In the genomic region with DNA sequence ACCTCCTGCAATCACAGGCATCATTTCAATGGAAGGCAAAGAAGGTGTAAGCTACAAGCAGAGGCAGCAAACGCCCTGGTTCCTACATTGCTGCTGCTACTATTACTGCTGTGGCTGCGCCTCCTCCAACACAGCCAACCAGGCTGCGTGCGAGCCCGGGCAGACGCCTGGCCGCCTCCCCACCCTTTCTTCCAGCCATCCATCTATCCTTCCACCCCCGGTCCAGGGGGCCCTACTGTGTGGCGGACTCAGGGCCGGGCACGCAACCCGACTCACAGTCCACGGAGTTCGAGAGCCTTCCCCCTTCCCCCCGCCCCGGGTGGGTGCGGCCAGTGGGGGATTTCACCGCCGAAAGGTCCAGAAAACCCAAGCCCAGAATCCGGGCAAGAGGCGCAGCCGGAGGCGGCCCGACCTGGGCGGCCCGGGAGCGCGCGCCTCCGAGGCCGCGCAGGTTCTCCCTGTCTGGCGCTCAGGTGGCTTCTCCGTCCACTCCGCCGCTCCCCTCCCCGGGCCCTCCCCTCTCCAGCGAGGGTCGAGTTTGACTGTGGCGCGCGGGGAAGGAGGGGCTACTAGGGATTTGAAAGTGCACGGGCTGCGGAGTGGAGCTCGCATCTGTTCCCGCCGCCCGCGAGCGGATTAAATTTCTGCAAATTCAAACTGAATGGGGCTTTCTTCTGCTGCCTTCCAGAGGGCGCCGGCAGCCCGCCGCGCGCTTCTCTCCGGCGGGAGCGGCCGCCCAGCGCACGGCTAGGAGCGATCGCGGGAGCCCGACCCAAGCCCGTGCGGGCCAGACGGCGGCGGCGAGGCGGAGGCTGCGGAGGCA, we compare ENCODE assay signal across 8 cellular contexts. TPM values are rescaled to one million over a fixed set of nuclear protein-coding genes. Genes with fewer than 3 reads are reported as not detected.
A peak's percentile ranks its signal among the peaks of the same experiment; 100 is the strongest.
DNase-seq lines count a peak whose midpoint lies in the region; ATAC-seq and TF ChIP-seq lines count a peak whose summit lies in the region.

A gene (plus strand): TSS at position 569 of the 823 bp plus-strand sequence. CDS start 655 bp downstream, outside the sequence.

- H3K4me3 ChIP-seq in Caco-2 (ENCODE audit: low read depth, low read length): peak within 1 kb of the TSS; percentile 77
- peak within 1 kb of the TSS; percentile 55 to 75 for H3K4me3 ChIP-seq in SK-N-SH (ENCODE audit: low read depth in 2 of 2, low read length in 1 of 2)
- peak within 1 kb of the TSS; percentile 79 for H3K4me3 ChIP-seq in endodermal cell (ENCODE audit: low read length)
- peak within 1 kb of the TSS; percentile 25 to 63 (median 50) for H3K4me3 ChIP-seq in upper lobe of left lung

- TF ChIP-seq RAD21 in Ishikawa (IDR thresholded peaks at IDR 0.05; ENCODE audit: low read depth): peak; percentile 9; the same call in 1 of the 2 replicates
- TF ChIP-seq RAD21 in SK-N-SH (IDR thresholded peaks at IDR 0.05; ENCODE audit: low read length): peak; percentile 37

- TF ChIP-seq POLR2A in upper lobe of left lung (IDR thresholded peaks at IDR 0.05): no peak

- H3K4me1 Mint-ChIP-seq in Caco-2 (ENCODE audit: low read depth, unreplicated experiment) (peaks cover 11% of the 10 kb centered on the region), endodermal cell (peaks cover 11% of the 10 kb centered on the region)

- H3K4me3 Mint-ChIP-seq in Caco-2 (ENCODE audit: unreplicated experiment) (peak within 1 kb of the TSS; percentile 86), endodermal cell (peak within 1 kb of the TSS; percentile 68)

- no peaks in the 10 kb centered on the region for H4K20me1 ChIP-seq in SK-N-SH (ENCODE audit: insufficient read depth)

- TF ChIP-seq CTCF in Caco-2 (IDR thresholded peaks at IDR 0.05; ENCODE audit: insufficient read depth in 1 of 2, low read depth in 1 of 2, low read length in 1 of 2, severe bottlenecking in 1 of 2, unreplicated experiment in 1 of 2) (peak in 1 of 2 experiments; percentile 9), SK-N-SH (IDR thresholded peaks at IDR 0.05) (no peak), endodermal cell (conservative IDR thresholded peaks at IDR 0.05) (peak; percentile 7), upper lobe of left lung (IDR thresholded peaks at IDR 0.05) (no peak)

- 1% methylated on average over 36 of the region's 74 CpGs for WGBS in SK-N-SH (ENCODE audit: low lambda C conversion rate)
- 0% methylated on average over 7 to 74 of the region's 74 CpGs for WGBS in endodermal cell (ENCODE audit: insufficient coverage in 1 of 2, insufficient read length in 1 of 2), 2 experiments
- 0 to 2% methylated on average over 1 to 39 of the region's 74 CpGs for WGBS in upper lobe of left lung, 2 donors

- H2AFZ ChIP-seq in SK-N-SH (ENCODE audit: low read depth): peak within 1 kb of the TSS; percentile 91

- peak within 1 kb of the TSS; percentile 27 to 67; a peak in 3 of 4 replicates for H3K27ac ChIP-seq in SK-N-SH (ENCODE audit: low read depth in 2 of 2, low read length in 1 of 2)
- H3K27ac ChIP-seq in endodermal cell (ENCODE audit: low read depth, low read length): peak within 1 kb of the TSS; percentile 27
- H3K27ac ChIP-seq in upper lobe of left lung: peak within 1 kb of the TSS in 2 of 4 donors; percentile 18 to 53

- H3K36me3 ChIP-seq in Caco-2 (ENCODE audit: control insufficient read depth, insufficient read depth, low read length) (no peaks in the 10 kb centered on the region), SK-N-SH (replicated peaks in 1 of 2; ENCODE audit: control insufficient read depth in 1 of 2, insufficient read depth in 2 of 2, low read length in 1 of 2) (no peaks in the 10 kb centered on the region), endodermal cell (ENCODE audit: control insufficient read depth, insufficient read depth, low read length) (no peaks in the 10 kb centered on the region), upper lobe of left lung (no peaks in the 10 kb centered on the region)

- H3F3A ChIP-seq in SK-N-SH (replicated peaks; ENCODE audit: insufficient read depth): no peaks in the 10 kb centered on the region

- CTCF ChIA-PET in Caco-2 (lab: Charles Lee): interaction anchor here (2.4 to 3.0 kb wide), 2 partner anchors 17 to 29 kb away, joined by 6 to 13 read pairs; no protein-coding TSS in a partner anchor
- CTCF ChIA-PET in SK-N-SH (lab: Yijun Ruan, JAX): interaction anchor here (0.7 to 8.6 kb wide), 19 partner anchors 8 to 414 kb away, joined by 3 to 75 read pairs (median 4); no protein-coding TSS in a partner anchor

- TF ChIP-seq EP300 in Ishikawa (IDR thresholded peaks at IDR 0.05; ENCODE audit: borderline replicate concordance) (0 out of 2 replicates have a peak, but pooled peaks have one; percentile 14), SK-N-SH (IDR thresholded peaks at IDR 0.05; ENCODE audit: borderline replicate concordance in 1 of 2, low read depth in 1 of 2, low read length in 1 of 2) (no peak), upper lobe of left lung (IDR thresholded peaks at IDR 0.05) (no peak)

- ATAC-seq in upper lobe of left lung (ENCODE audit: low FRiP score in 2 of 2) (peak; percentile 41 to 70), HG03095 (IDR thresholded peaks at IDR 0.05; ENCODE audit: unreplicated experiment) (no peak)

- no TSS peak for BruUV-seq in Caco-2 (replicated peaks; lab: Mats Ljungman, UMichigan)

- no peaks in the 10 kb centered on the region for H3K9me3 ChIP-seq in Caco-2
- no peaks in the 10 kb centered on the region for H3K9me3 ChIP-seq in SK-N-SH
- no peaks in the 10 kb centered on the region for H3K9me3 ChIP-seq in endodermal cell (ENCODE audit: control insufficient read depth, low read length)
- H3K9me3 ChIP-seq in upper lobe of left lung: no peaks in the 10 kb centered on the region

- no peaks in the 10 kb centered on the region; the same call in 1 of the 2 replicates for H3K79me2 ChIP-seq in SK-N-SH (ENCODE audit: insufficient read depth)

- H3K27ac Mint-ChIP-seq in Caco-2 (ENCODE audit: unreplicated experiment) (no peak within 1 kb of the TSS), endodermal cell (peak within 1 kb of the TSS; percentile 68)

- H3K9ac ChIP-seq in SK-N-SH (peak within 1 kb of the TSS; percentile 57), endodermal cell (ENCODE audit: extremely low read depth, low read length, poor library complexity, severe bottlenecking) (no peak within 1 kb of the TSS)

- H3K36me3 Mint-ChIP-seq in Caco-2 (ENCODE audit: insufficient read depth, unreplicated experiment) (peaks cover 10% of the 10 kb centered on the region), endodermal cell (ENCODE audit: low read depth) (no peaks in the 10 kb centered on the region)

- H3K4me1 ChIP-seq in Caco-2 (no peaks in the 10 kb centered on the region), SK-N-SH (ENCODE audit: control insufficient read depth in 1 of 2, insufficient read depth in 2 of 2, low read depth in 1 of 2, low read length in 1 of 2) (peaks cover 0 to 20% of the 10 kb centered on the region in 2 experiments; a peak in 1 of 4 replicates), endodermal cell (ENCODE audit: control insufficient read depth, insufficient read depth, low read length) (no peaks in the 10 kb centered on the region), upper lobe of left lung (peaks cover 16 to 31% (median 18%) of the 10 kb centered on the region in 4 donors)

- POLR2A ChIA-PET in Caco-2 (lab: Charles Lee): no interaction called here
- POLR2A ChIA-PET in SK-N-SH (lab: Yijun Ruan, JAX): interaction anchor here (1.3 kb wide), 1 partner anchor 384 kb away, joined by 8 read pairs; no protein-coding TSS in a partner anchor

- DNase-seq in Caco-2: peak; percentile 68 to 69
- DNase-seq in SK-N-SH: peak; percentile 84
- peak; percentile 88 for DNase-seq in endodermal cell
- DNase-seq in midbrain (lab: John Stamatoyannopoulos, UW): peak; percentile 15
- DNase-seq in upper lobe of left lung: peak; percentile 44 to 88
- no peak for DNase-seq in T-helper 9 cell

- no peaks in the 10 kb centered on the region for H3K9me2 ChIP-seq in SK-N-SH

- H3K27me3 ChIP-seq in Caco-2 (replicated peaks; ENCODE audit: control insufficient read depth, insufficient read depth, low read length): peaks cover 2% of the 10 kb centered on the region
- H3K27me3 ChIP-seq in SK-N-SH (ENCODE audit: insufficient read depth): peaks cover 5% of the 10 kb centered on the region
- H3K27me3 ChIP-seq in endodermal cell (ENCODE audit: control insufficient read depth, insufficient read depth, low read length, poor library complexity, severe bottlenecking): peaks cover 74% of the 10 kb centered on the region
- peaks cover 0 to 18% (median 9%) of the 10 kb centered on the region in 4 donors for H3K27me3 ChIP-seq in upper lobe of left lung

- intact Hi-C loops in Caco-2 (cut with micrococcal nuclease; ENCODE audit: unreplicated experiment): loop anchor here (10.0 kb wide), 1 partner anchor 72 kb away; no protein-coding TSS in a partner anchor

- H3K9me3 Mint-ChIP-seq in Caco-2 (ENCODE audit: unreplicated experiment): no peaks in the 10 kb centered on the region
- no peaks in the 10 kb centered on the region for H3K9me3 Mint-ChIP-seq in endodermal cell

- peak within 1 kb of the TSS; percentile 99 for H3K4me2 ChIP-seq in SK-N-SH

- H3K27me3 Mint-ChIP-seq in Caco-2 (ENCODE audit: insufficient read depth, unreplicated experiment): peaks cover 9% of the 10 kb centered on the region
- peaks cover 72% of the 10 kb centered on the region for H3K27me3 Mint-ChIP-seq in endodermal cell (ENCODE audit: insufficient read depth)

TF ChIP-seq in Ishikawa, 13 proteins besides CTCF, POLR2A, EP300 and RAD21 (continues in another document):
- no peak for TF ChIP-seq FOXM1 (IDR thresholded peaks at IDR 0.05; ENCODE audit: borderline replicate concordance, low read depth)

TF ChIP-seq in SK-N-SH, 30 proteins besides CTCF, POLR2A, EP300 and RAD21:
- TF ChIP-seq CHD2 (IDR thresholded peaks at IDR 0.05; ENCODE audit: low read length, partially characterized antibody) (peak; percentile 25), RCOR1 (IDR thresholded peaks at IDR 0.05; ENCODE audit: low read length) (0 out of 2 replicates have a peak, but pooled peaks have one; percentile 24), ELF1 (IDR thresholded peaks at IDR 0.05) (no peak)
TF ChIP-seq in SK-N-SH: peak in this region for 2.

RNA-seq across cellular contexts. Expression of the gene that starts here (rescaled TPM):
- total RNA-seq in Caco-2 (2022) (4.8 and 7.5 TPM in 2 replicates), endodermal cell (1 to 10 TPM; 5.8 to 8.4 TPM), upper lobe of left lung (1 to 10 TPM; 1.1 to 6.2 (median 2.2) TPM)
- 0.28 and 0.31 TPM in 2 replicates for polyA plus RNA-seq in SK-N-SH (2012; rRNA removed)
- polyA plus RNA-seq in SK-N-SH (2012; cell fraction: cytosol; rRNA removed): 0.32 and 0.47 TPM in 2 replicates
- polyA plus RNA-seq in SK-N-SH (2012; cell fraction: nucleus; rRNA removed): 0.27 and 0.29 TPM in 2 replicates
- 8.8 TPM for polyA plus RNA-seq in endodermal cell (2013, experiment 1 of 2)
- 8.4 TPM for polyA plus RNA-seq in endodermal cell (2013, experiment 2 of 2)

Comparison
In these comparisons a context has a peak if more than half of its experiments do, and no peak if none do; other contexts are left out.
1. Peak in DNase-seq, H3K4me3 ChIP-seq, H3K27ac ChIP-seq, H3K9ac ChIP-seq and H3K4me2 ChIP-seq in SK-N-SH; RNA of the gene not detected or under 1 TPM.